8 cellular contexts compared by ENCODE assay signal in genomic region chr10:102241444-102242117, GRCh38. TPM values are rescaled to one million over a fixed set of nuclear protein-coding genes. Genes with fewer than 3 reads are reported as not detected.
DNase-seq lines count a peak whose midpoint lies in the region; ATAC-seq lines count a peak whose summit lies in the region.

Gene PITX3 (minus strand): TSS chr10:102241512. CDS start chr10:102232080, 9,432 bp downstream.

- peak; percentile 98 for DNase-seq in 8988T
- peak; percentile 76 for DNase-seq in NOMO-1 treated with DMSO at 0.1 percent for 48 hours (lab: John Stamatoyannopoulos, UW; ENCODE audit: unreplicated experiment)
- peak; percentile 80 for DNase-seq in activated T-cell treated with anti-CD3 and anti-CD28 coated beads for 4 hours
- peak; percentile 51 for DNase-seq in epithelial cell of prostate (ENCODE audit: low read depth, low spot score)
- peak; percentile 89 for DNase-seq in mucosa of gallbladder (ENCODE audit: low spot score)
- DNase-seq in stimulated activated CD8-positive, alpha-beta memory T cell treated with anti-CD3 and anti-CD28 coated beads, Interleukin-2, amount 100 ng/mL, for 1 hour (ENCODE audit: low read depth in 2 of 2) = peak; percentile 69 to 79

- peak; percentile 52 for ATAC-seq in GM18502 (IDR thresholded peaks at IDR 0.05; ENCODE audit: poor library complexity, unreplicated experiment)
- ATAC-seq in HG03159 (IDR thresholded peaks at IDR 0.05; ENCODE audit: unreplicated experiment) = peak; percentile 48

- no peak within 1 kb of the TSS for H3K27ac ChIP-seq in epithelial cell of prostate

RNA-seq across cellular contexts. Expression of gene PITX3, which starts in this region (rescaled TPM):
- total RNA-seq in mucosa of gallbladder = not detected

Comparison
In these comparisons a context has a peak if more than half of its experiments do, and no peak if none do; other contexts are left out.
1. Peak in DNase-seq in mucosa of gallbladder; RNA of the gene not detected or under 1 TPM.